ENCODE assay signal across 8 cellular contexts in the genomic region with DNA sequence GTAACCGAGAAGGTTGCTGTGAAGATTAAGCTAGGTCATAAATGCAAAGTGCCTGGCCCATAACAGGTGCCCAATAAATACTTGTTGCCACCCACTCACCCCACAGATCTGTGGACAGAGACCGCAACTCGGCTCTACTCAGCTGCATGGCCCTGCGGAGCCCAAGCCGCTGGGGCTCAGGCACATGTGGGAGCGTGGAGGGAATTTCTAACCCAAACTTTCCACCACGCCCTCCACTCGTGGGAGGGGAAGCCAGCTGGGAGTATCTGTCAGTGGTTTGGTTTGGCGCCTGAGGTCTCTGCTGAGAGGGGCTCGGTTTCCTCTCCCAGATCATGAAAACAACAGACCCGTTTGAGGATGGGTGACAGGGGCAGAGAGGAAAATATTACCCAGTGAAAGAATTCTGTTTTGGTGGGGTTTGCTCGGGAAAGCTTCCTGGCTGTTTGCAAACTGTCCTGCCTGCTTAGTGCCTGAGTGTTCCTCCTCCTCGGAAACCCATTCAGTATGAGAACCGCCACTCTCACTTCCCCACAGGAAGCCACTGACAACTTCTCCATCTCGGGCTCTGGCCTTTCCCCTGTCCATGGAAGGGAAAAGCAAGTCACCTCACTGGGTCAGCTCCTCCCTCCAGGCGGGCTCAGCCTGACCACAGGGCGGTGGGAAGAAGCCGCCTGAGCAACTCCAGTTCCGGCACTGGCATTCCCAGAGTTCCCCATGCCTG.
DNase-seq lines count a peak whose midpoint lies in the region; ATAC-seq, FAIRE-seq and TF ChIP-seq lines count a peak whose summit lies in the region.

No MANE protein-coding gene starts in this region.

- no peak overlapping the region for H2AK5ac ChIP-seq in IMR-90 (ENCODE audit: low read depth, low read length)

- ATAC-seq in GM19468 (IDR thresholded peaks at IDR 0.05; ENCODE audit: extremely low read depth, unreplicated experiment) (peak; percentile 93), IMR-90 (ENCODE audit: low read depth) (peak; percentile 50; the same call in 1 of the 2 replicates), Right ventricle myocardium superior (ENCODE audit: poor library complexity) (peak; percentile 53)

- H3K79me1 ChIP-seq in IMR-90 (ENCODE audit: low read depth in 1 of 2, low read length in 2 of 2) = no peaks in the 10 kb centered on the region

- no peak overlapping the region for H2BK15ac ChIP-seq in IMR-90 (ENCODE audit: low read depth, low read length)

- no peak overlapping the region for H3K56ac ChIP-seq in IMR-90 (ENCODE audit: extremely low read depth, insufficient read depth, low read length)

- no peak overlapping the region for H4K8ac ChIP-seq in IMR-90 (ENCODE audit: low read depth in 2 of 2, low read length in 2 of 2)

- no peak overlapping the region for H3K4me2 ChIP-seq in IMR-90 (ENCODE audit: low read depth, low read length)

- H3K9me3 ChIP-seq in IMR-90 (ENCODE audit: control insufficient read depth, insufficient read depth, low read length) = no peaks in the 10 kb centered on the region

- no peak for TF ChIP-seq POLR2A in IMR-90 (IDR thresholded peaks at IDR 0.05; ENCODE audit: low read depth, low read length)

- no peaks in the 10 kb centered on the region for H3K36me3 ChIP-seq in IMR-90 (ENCODE audit: control insufficient read depth, insufficient read depth, low read length)

- no peak overlapping the region for H3K4ac ChIP-seq in IMR-90 (ENCODE audit: low read depth, low read length)

- peak overlapping the region; percentile 18 for H2AFZ ChIP-seq in IMR-90 (replicated peaks; ENCODE audit: low read length, poor library complexity)

- H3K4me1 ChIP-seq in IMR-90 (ENCODE audit: control insufficient read depth, insufficient read depth, low read length) = peaks cover 5% of the 10 kb centered on the region

- no peak overlapping the region for H3K4me3 ChIP-seq in IMR-90 (ENCODE audit: insufficient read depth, low read depth, low read length)

- H3K27ac ChIP-seq in IMR-90 (ENCODE audit: insufficient read depth, low read length) = no peak overlapping the region

- dilution Hi-C loops in IMR-90 (cut with HindIII; ENCODE audit: low sequenced_read_pairs, unreplicated experiment) = no loop called here

- no peak overlapping the region for H3K14ac ChIP-seq in IMR-90 (replicated peaks; ENCODE audit: low read depth, low read length)

- no CpG with 5 or more reads among the region's 19 CpGs for WGBS in IMR-90 (ENCODE audit: extremely low coverage in 2 of 2, insufficient read length in 1 of 2), 2 experiments

- no peak overlapping the region for H2BK120ac ChIP-seq in IMR-90 (ENCODE audit: low read depth, low read length)

- no peak for FAIRE-seq in D721Med (lab: Jason Lieb, UNC)

- no peaks in the 10 kb centered on the region for H4K20me1 ChIP-seq in IMR-90 (ENCODE audit: insufficient read depth, low read length)

- no peak overlapping the region for H3K23ac ChIP-seq in IMR-90 (ENCODE audit: low read depth, low read length)

- no peaks in the 10 kb centered on the region for H3K27me3 ChIP-seq in IMR-90 (ENCODE audit: control insufficient read depth, insufficient read depth, low read length)

- H4K91ac ChIP-seq in IMR-90 (ENCODE audit: insufficient read depth, low read depth, low read length) = no peak overlapping the region

- in situ Hi-C loops in IMR-90 (cut with MboI; ENCODE audit: low sequenced_read_pairs) = no loop called here

- CTCF ChIA-PET in IMR-90 (lab: Yijun Ruan, JAX) = no interaction called here

- peaks cover 14% of the 10 kb centered on the region; the same call in 1 of the 2 replicates for H3K9me1 ChIP-seq in IMR-90 (ENCODE audit: insufficient read depth, low read length)

- no peak for TF ChIP-seq RAD21 in IMR-90 (IDR thresholded peaks at IDR 0.05; ENCODE audit: low read length)

- DNase-seq in AML-193 (lab: John Stamatoyannopoulos, UW) = peak; percentile 28 to 48
- DNase-seq in IMR-90 = no peak
- DNase-seq in activated CD8-positive, alpha-beta memory T cell treated with anti-CD3 and anti-CD28 coated beads, Interleukin-2, amount 50 U/mL, for 24 hours (ENCODE audit: extremely low read depth) = peak; percentile 61
- DNase-seq in Right ventricle myocardium superior = peak; percentile 73
- DNase-seq in stimulated activated CD4-positive, alpha-beta T cell treated with anti-CD3 and anti-CD28 coated beads, Interleukin-2, amount 100 ng/mL, for 24 hours = peak; percentile 77 to 86
- no peak for DNase-seq in D721Med (ENCODE audit: insufficient read length, low spot score)
- DNase-seq in NCI-H2029 treated with DMSO at 0.1 percent for 48 hours (lab: John Stamatoyannopoulos, UW) = no peak

- no TSS peak for BruUV-seq in IMR-90 (replicated peaks; lab: Mats Ljungman, UMichigan)

- intact Hi-C loops in IMR-90 (cut with micrococcal nuclease) = no loop called here
- intact Hi-C loops in Right ventricle myocardium superior (cut with DNase I) = no loop called here

- no peak overlapping the region for H2BK5ac ChIP-seq in IMR-90 (ENCODE audit: low read depth, low read length, poor library complexity, severe bottlenecking)

- H4K5ac ChIP-seq in IMR-90 (ENCODE audit: low read depth, low read length) = no peak overlapping the region

- H2AK9ac ChIP-seq in IMR-90 (replicated peaks; ENCODE audit: low read depth, low read length, poor library complexity) = no peak overlapping the region

- no peak for TF ChIP-seq CTCF in IMR-90 (conservative IDR thresholded peaks at IDR 0.05; ENCODE audit: low read depth, low read length)
- no peak for TF ChIP-seq CTCF in D721Med (IDR thresholded peaks at IDR 0.05; ENCODE audit: insufficient read depth, missing control alignments)

- H3K9ac ChIP-seq in IMR-90 (ENCODE audit: low read depth, low read length) = no peak overlapping the region

- POLR2A ChIA-PET in IMR-90 (lab: Charles Lee; ENCODE audit: unreplicated experiment) = no interaction called here

- no peak overlapping the region for H3K18ac ChIP-seq in IMR-90 (ENCODE audit: low read depth, low read length)

- no peak overlapping the region for H2BK20ac ChIP-seq in IMR-90 (ENCODE audit: low read depth, low read length)

TF ChIP-seq in IMR-90, 13 proteins besides CTCF, POLR2A, EP300 and RAD21:
- TF ChIP-seq CEBPB (IDR thresholded peaks at IDR 0.05; ENCODE audit: low read depth, low read length) = no peak
- TF ChIP-seq MAZ (IDR thresholded peaks at IDR 0.05; ENCODE audit: borderline replicate concordance, low read depth, low read length) = no peak
- TF ChIP-seq, protein P1, sequence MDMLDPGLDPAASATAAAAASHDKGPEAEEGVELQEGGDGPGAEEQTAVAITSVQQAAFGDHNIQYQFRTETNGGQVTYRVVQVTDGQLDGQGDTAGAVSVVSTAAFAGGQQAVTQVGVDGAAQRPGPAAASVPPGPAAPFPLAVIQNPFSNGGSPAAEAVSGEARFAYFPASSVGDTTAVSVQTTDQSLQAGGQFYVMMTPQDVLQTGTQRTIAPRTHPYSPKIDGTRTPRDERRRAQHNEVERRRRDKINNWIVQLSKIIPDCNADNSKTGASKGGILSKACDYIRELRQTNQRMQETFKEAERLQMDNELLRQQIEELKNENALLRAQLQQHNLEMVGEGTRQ (IDR thresholded peaks at IDR 0.05; ENCODE audit: low read depth, low read length) = no peak
- no peak for TF ChIP-seq BHLHE40 (IDR thresholded peaks at IDR 0.05; ENCODE audit: low read depth, low read length)
- TF ChIP-seq RFX5 (IDR thresholded peaks at IDR 0.05; ENCODE audit: low read depth, low read length) = no peak
- no peak for TF ChIP-seq RCOR1 (IDR thresholded peaks at IDR 0.05; ENCODE audit: insufficient replicate concordance, low read length)
- TF ChIP-seq NFE2L2 (IDR thresholded peaks at IDR 0.05; ENCODE audit: low read depth, low read length) = no peak
- TF ChIP-seq MXI1 (IDR thresholded peaks at IDR 0.05; ENCODE audit: borderline replicate concordance, low read depth, low read length) = no peak
- TF ChIP-seq, protein P2, sequence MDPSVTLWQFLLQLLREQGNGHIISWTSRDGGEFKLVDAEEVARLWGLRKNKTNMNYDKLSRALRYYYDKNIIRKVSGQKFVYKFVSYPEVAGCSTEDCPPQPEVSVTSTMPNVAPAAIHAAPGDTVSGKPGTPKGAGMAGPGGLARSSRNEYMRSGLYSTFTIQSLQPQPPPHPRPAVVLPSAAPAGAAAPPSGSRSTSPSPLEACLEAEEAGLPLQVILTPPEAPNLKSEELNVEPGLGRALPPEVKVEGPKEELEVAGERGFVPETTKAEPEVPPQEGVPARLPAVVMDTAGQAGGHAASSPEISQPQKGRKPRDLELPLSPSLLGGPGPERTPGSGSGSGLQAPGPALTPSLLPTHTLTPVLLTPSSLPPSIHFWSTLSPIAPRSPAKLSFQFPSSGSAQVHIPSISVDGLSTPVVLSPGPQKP (IDR thresholded peaks at IDR 0.05; ENCODE audit: borderline replicate concordance, low read depth, low read length) = no peak
- TF ChIP-seq CHD1 (IDR thresholded peaks at IDR 0.05; ENCODE audit: low read depth, low read length) = no peak
- no peak for TF ChIP-seq MAFK (IDR thresholded peaks at IDR 0.05; ENCODE audit: low read depth, low read length)
- no peak for TF ChIP-seq FOS (IDR thresholded peaks at IDR 0.05; ENCODE audit: low read depth, low read length)
- TF ChIP-seq SMC3 (IDR thresholded peaks at IDR 0.05; ENCODE audit: low read depth, low read length) = no peak
TF ChIP-seq in IMR-90: peak in this region for 0.

Comparison
In these comparisons a context has a peak if more than half of its experiments do, and no peak if none do; other contexts are left out.
1. DNase-seq: peak in AML-193 (2 of 2), activated CD8-positive, alpha-beta memory T cell treated with anti-CD3 and anti-CD28 coated beads, Interleukin-2, amount 50 U/mL, for 24 hours (single experiment), Right ventricle myocardium superior (single experiment) and stimulated activated CD4-positive, alpha-beta T cell treated with anti-CD3 and anti-CD28 coated beads, Interleukin-2, amount 100 ng/mL, for 24 hours (2 of 2); none in IMR-90 (single experiment), D721Med (single experiment) and NCI-H2029 treated with DMSO at 0.1 percent for 48 hours (single experiment).
2. Peak in every context shown above with its lines, with median percentiles within 50 percentile points of each other: ATAC-seq.